ENCODE assay signal across 11 cellular contexts in the genomic region with DNA sequence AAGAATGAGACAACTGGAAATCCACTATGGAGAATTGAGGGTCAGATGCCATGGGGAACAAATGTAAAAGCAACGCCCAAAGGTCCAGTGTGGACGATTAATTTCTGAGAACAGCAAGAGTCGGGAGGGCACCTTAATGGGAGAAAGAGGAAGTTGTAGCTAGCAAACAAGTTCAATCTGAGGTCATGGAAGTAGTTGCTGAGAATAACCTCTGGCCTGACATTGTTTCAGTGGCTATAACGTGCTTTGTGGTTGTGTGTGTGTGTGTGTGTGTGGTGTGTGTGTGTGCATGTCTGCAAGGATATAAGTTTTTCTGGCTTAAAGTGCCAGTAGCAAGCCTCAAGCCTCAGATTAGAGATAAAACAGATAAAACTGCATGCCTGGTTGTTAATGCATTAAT.
DNase-seq lines count a peak whose midpoint lies in the region; ATAC-seq and TF ChIP-seq lines count a peak whose summit lies in the region.
"Had no signal": no experiment of that assay in that cellular context is flagged by ENCODE, and none has a peak within 500 bp of the region (broad histone marks: within the 10 kb centered on the region; RNA-seq: fewer than 3 reads in every experiment).

No MANE protein-coding gene starts in this region.

- intact Hi-C loops in cardiac septum (cut with DNase I), result no loop called here

- no peaks in the 10 kb centered on the region for H3K27me3 Mint-ChIP-seq in type B pancreatic cell

- H3K27ac Mint-ChIP-seq in type B pancreatic cell, result no peak overlapping the region

- no peak for TF ChIP-seq CTCF in type B pancreatic cell (conservative IDR thresholded peaks at IDR 0.05)

- DNase-seq in SIG-M5 treated with dmso at 0.1 percent for 504 hours (lab: John Stamatoyannopoulos, UW; ENCODE audit: unreplicated experiment), result peak; percentile 24
- DNase-seq in SIG-M5 (lab: John Stamatoyannopoulos, UW), result no peak
- DNase-seq in NOMO-1 treated with dmso at 0.1 percent for 144 hours (lab: John Stamatoyannopoulos, UW; ENCODE audit: unreplicated experiment), result peak; percentile 48
- DNase-seq in type B pancreatic cell (ENCODE audit: extremely low spot score, unreplicated experiment), result no peak
- no peak for DNase-seq in activated gamma-delta T cell treated with Interleukin-2 at 50 U/mL for 16 hours
- no peak for DNase-seq in cardiac septum (ENCODE audit: low spot score)
- DNase-seq in NCI-H2171 (lab: John Stamatoyannopoulos, UW), result no peak
- DNase-seq: activated naive CD4-positive, alpha-beta T cell treated with anti-CD3 and anti-CD28 coated beads, Interleukin-2, amount 50 U/mL, for 16 hours; heart right ventricle; Right ventricle myocardium superior had no signal

- no peaks in the 10 kb centered on the region for H3K36me3 Mint-ChIP-seq in type B pancreatic cell

- peak; percentile 55 for ATAC-seq in HG03060 (IDR thresholded peaks at IDR 0.05; ENCODE audit: low read depth, unreplicated experiment)
- ATAC-seq: heart right ventricle had no signal

- peak overlapping the region; percentile 9 for H3K4me3 Mint-ChIP-seq in type B pancreatic cell

- H3K9me3 Mint-ChIP-seq in type B pancreatic cell, result no peaks in the 10 kb centered on the region

- H3K4me1 Mint-ChIP-seq in type B pancreatic cell (ENCODE audit: unreplicated experiment), result peaks cover 18% of the 10 kb centered on the region

Comparison
In these comparisons a context has a peak if more than half of its experiments do, and no peak if none do; other contexts are left out.
1. DNase-seq: peak in SIG-M5 treated with dmso at 0.1 percent for 504 hours (single experiment) and NOMO-1 treated with dmso at 0.1 percent for 144 hours (single experiment); none in SIG-M5 (single experiment), type B pancreatic cell (single experiment), activated gamma-delta T cell treated with Interleukin-2 at 50 U/mL for 16 hours (single experiment), cardiac septum (single experiment) and NCI-H2171 (single experiment).